ENCODE assay signal across 8 cellular contexts in genomic region chr4:25767877-25768475, GRCh38.
DNase-seq lines count a peak whose midpoint lies in the region; ATAC-seq and TF ChIP-seq lines count a peak whose summit lies in the region.

No MANE protein-coding gene starts in this region.

- ATAC-seq in activated T-cell treated with anti-CD3 and anti-CD28 coated beads, Interleukin-2, amount 50 U/mL, for 72 hours (replicated peaks in 1 of 2) = no peak
- ATAC-seq in activated T-cell treated with anti-CD3 and anti-CD28 coated beads, Interleukin-2, amount 50 U/mL, for 4 hours = no peak
- ATAC-seq in PC-3 = peak; percentile 74
- ATAC-seq in left lung = peak; percentile 87
- ATAC-seq in GM18907 (IDR thresholded peaks at IDR 0.05; ENCODE audit: unreplicated experiment) = no peak

- DNase-seq in activated T-cell treated with anti-CD3 and anti-CD28 coated beads, Interleukin-2, amount 50 U/mL, for 72 hours = peak; percentile 5 to 14
- no peak for DNase-seq in activated T-cell treated with anti-CD3 and anti-CD28 coated beads, Interleukin-2, amount 50 U/mL, for 4 hours
- DNase-seq in PC-3 (peak; percentile 69), colonic mucosa (peak; percentile 33), left lung (peak in 1 of 2 donors; percentile 49), ureter (ENCODE audit: low spot score) (peak; percentile 54)

- H3F3A ChIP-seq in PC-3 (ENCODE audit: low read length, unreplicated experiment) = no peaks in the 10 kb centered on the region

- POLR2A ChIA-PET in PC-3 (lab: Charles Lee; ENCODE audit: unreplicated experiment) = no interaction called here

- H3K79me2 ChIP-seq in KMS-11 (ENCODE audit: insufficient read depth, low read depth) = no peaks in the 10 kb centered on the region
- no peaks in the 10 kb centered on the region for H3K79me2 ChIP-seq in PC-3 (ENCODE audit: low read length)

- no peaks in the 10 kb centered on the region for H3K27me3 Mint-ChIP-seq in activated T-cell treated with anti-CD3 and anti-CD28 coated beads, Interleukin-2, amount 50 U/mL, for 72 hours (ENCODE audit: low read depth)
- no peaks in the 10 kb centered on the region for H3K27me3 Mint-ChIP-seq in activated T-cell treated with anti-CD3 and anti-CD28 coated beads, Interleukin-2, amount 50 U/mL, for 4 hours (ENCODE audit: low read depth)

- H3K9me3 ChIP-seq in PC-3 (ENCODE audit: low read length) = no peaks in the 10 kb centered on the region
- no peaks in the 10 kb centered on the region for H3K9me3 ChIP-seq in colonic mucosa
- H3K9me3 ChIP-seq in left lung = no peaks in the 10 kb centered on the region

- H4K20me1 ChIP-seq in KMS-11 (ENCODE audit: insufficient read depth) (no peaks in the 10 kb centered on the region), PC-3 (ENCODE audit: low read length) (no peaks in the 10 kb centered on the region)

- H3K4me2 ChIP-seq in KMS-11 = no peak overlapping the region
- no peak overlapping the region for H3K4me2 ChIP-seq in PC-3 (ENCODE audit: low read length)

- H3K27ac ChIP-seq in KMS-11 = no peak overlapping the region
- H3K27ac ChIP-seq in PC-3 (ENCODE audit: low read length) = no peak overlapping the region
- no peak overlapping the region for H3K27ac ChIP-seq in colonic mucosa
- H3K27ac ChIP-seq in left lung = no peak overlapping the region

- H3K4me1 Mint-ChIP-seq in activated T-cell treated with anti-CD3 and anti-CD28 coated beads, Interleukin-2, amount 50 U/mL, for 72 hours (ENCODE audit: low read depth) = no peaks in the 10 kb centered on the region
- no peaks in the 10 kb centered on the region for H3K4me1 Mint-ChIP-seq in activated T-cell treated with anti-CD3 and anti-CD28 coated beads, Interleukin-2, amount 50 U/mL, for 4 hours (ENCODE audit: low read depth)

- intact Hi-C loops in PC-3 (cut with micrococcal nuclease) (loop anchor here (1.0 kb wide), 2 partner anchors 100 to 327 kb away; no protein-coding TSS in a partner anchor), colonic mucosa (cut with DNase I) (loop anchor here (5.0 to 10.0 kb wide), 2 partner anchors 233 to 331 kb away; no protein-coding TSS in a partner anchor), left lung (cut with DNase I) (no loop called here)

- no peak overlapping the region for H3K4me3 Mint-ChIP-seq in activated T-cell treated with anti-CD3 and anti-CD28 coated beads, Interleukin-2, amount 50 U/mL, for 72 hours
- no peak overlapping the region for H3K4me3 Mint-ChIP-seq in activated T-cell treated with anti-CD3 and anti-CD28 coated beads, Interleukin-2, amount 50 U/mL, for 4 hours

- no peak overlapping the region for H3K27ac Mint-ChIP-seq in activated T-cell treated with anti-CD3 and anti-CD28 coated beads, Interleukin-2, amount 50 U/mL, for 72 hours

- H3K9me3 Mint-ChIP-seq in activated T-cell treated with anti-CD3 and anti-CD28 coated beads, Interleukin-2, amount 50 U/mL, for 72 hours = no peaks in the 10 kb centered on the region
- no peaks in the 10 kb centered on the region for H3K9me3 Mint-ChIP-seq in activated T-cell treated with anti-CD3 and anti-CD28 coated beads, Interleukin-2, amount 50 U/mL, for 4 hours

- H3K27me3 ChIP-seq in KMS-11 (ENCODE audit: insufficient read depth, low read depth) (no peaks in the 10 kb centered on the region), PC-3 (ENCODE audit: low read length) (no peaks in the 10 kb centered on the region), colonic mucosa (no peaks in the 10 kb centered on the region), left lung (no peaks in the 10 kb centered on the region)

- H2AFZ ChIP-seq in KMS-11 (ENCODE audit: low read depth) (no peak overlapping the region), PC-3 (ENCODE audit: low read length) (no peak overlapping the region)

- TF ChIP-seq CTCF in KMS-11 (conservative IDR thresholded peaks at IDR 0.05; ENCODE audit: low read depth, low read length) (peak; percentile 52; the same call in 1 of the 2 replicates), PC-3 (conservative IDR thresholded peaks at IDR 0.05; ENCODE audit: low read depth, low read length) (peak; percentile 84), colonic mucosa (IDR thresholded peaks at IDR 0.05) (peak; percentile 47), left lung (IDR thresholded peaks at IDR 0.05) (peak; percentile 53 to 60)

- BruUV-seq in PC-3 (replicated peaks; lab: Mats Ljungman, UMichigan) = no TSS peak

- CTCF ChIA-PET in PC-3 (lab: Charles Lee) = interaction anchor here (0.6 to 1.0 kb wide), 4 partner anchors 11 to 456 kb away, joined by 3 to 4 read pairs (median 3); no protein-coding TSS in a partner anchor

- no peaks in the 10 kb centered on the region for H3K9me2 ChIP-seq in PC-3 (replicated peaks; ENCODE audit: low read length)

- no peak overlapping the region for H3K4me3 ChIP-seq in KMS-11 (IDR thresholded peaks at IDR 0.05; ENCODE audit: insufficient read depth, low read depth, low read length)
- H3K4me3 ChIP-seq in PC-3 (ENCODE audit: low read length) = no peak overlapping the region
- no peak overlapping the region for H3K4me3 ChIP-seq in colonic mucosa
- no peak overlapping the region for H3K4me3 ChIP-seq in left lung

- H3K9ac ChIP-seq in KMS-11 (no peak overlapping the region), PC-3 (ENCODE audit: low read length) (no peak overlapping the region), colonic mucosa (ENCODE audit: low read depth in 2 of 2, low read length in 2 of 2) (no peak overlapping the region)

- H3K36me3 ChIP-seq in KMS-11 (ENCODE audit: insufficient read depth) = no peaks in the 10 kb centered on the region
- H3K36me3 ChIP-seq in PC-3 (ENCODE audit: low read depth, low read length) = no peaks in the 10 kb centered on the region
- peaks cover 5% of the 10 kb centered on the region for H3K36me3 ChIP-seq in colonic mucosa
- peaks cover 0 to 50% of the 10 kb centered on the region in 2 donors for H3K36me3 ChIP-seq in left lung

- H3K4me1 ChIP-seq in KMS-11 (ENCODE audit: low read depth, poor library complexity, severe bottlenecking) (no peaks in the 10 kb centered on the region), PC-3 (ENCODE audit: insufficient read depth, low read length) (no peaks in the 10 kb centered on the region), colonic mucosa (no peaks in the 10 kb centered on the region), left lung (no peaks in the 10 kb centered on the region)

- H3K36me3 Mint-ChIP-seq in activated T-cell treated with anti-CD3 and anti-CD28 coated beads, Interleukin-2, amount 50 U/mL, for 72 hours (ENCODE audit: insufficient read depth in 2 of 2) = peaks cover 3 to 10% of the 10 kb centered on the region in 2 donors
- peaks cover 48% of the 10 kb centered on the region for H3K36me3 Mint-ChIP-seq in activated T-cell treated with anti-CD3 and anti-CD28 coated beads, Interleukin-2, amount 50 U/mL, for 4 hours (ENCODE audit: insufficient read depth)

Comparison
In these comparisons a context has a peak if more than half of its experiments do, and no peak if none do; other contexts are left out.
1. ATAC-seq: peak in PC-3 (single experiment) and left lung (single experiment); none in activated T-cell treated with anti-CD3 and anti-CD28 coated beads, Interleukin-2, amount 50 U/mL, for 72 hours (0 of 2), activated T-cell treated with anti-CD3 and anti-CD28 coated beads, Interleukin-2, amount 50 U/mL, for 4 hours (0 of 2) and GM18907 (single experiment).
2. intact Hi-C loops: an anchor here in PC-3 (1.0 kb wide) and colonic mucosa (5.0 to 10.0 kb wide); none called in left lung.
3. Peak in every context shown above with its lines, with median percentiles within 50 percentile points of each other: CTCF ChIP-seq.